ENCODE assay signal across 16 cellular contexts in genomic region chr11:128620306-128621175, GRCh38. TPM values are rescaled to one million over a fixed set of nuclear protein-coding genes. Genes with fewer than 3 reads are reported as not detected.
A peak's percentile ranks its signal among the peaks of the same experiment; 100 is the strongest.
DNase-seq lines count a peak whose midpoint lies in the region; ATAC-seq, FAIRE-seq and TF ChIP-seq lines count a peak whose summit lies in the region.
"Had no signal": no experiment of that assay in that cellular context is flagged by ENCODE, and none has a peak within 500 bp of the region (broad histone marks: within the 10 kb centered on the region; RNA-seq: fewer than 3 reads in every experiment).

No MANE protein-coding gene starts in this region.

- H3K4me1 Mint-ChIP-seq in astrocyte (ENCODE audit: low read depth, unreplicated experiment): peaks cover 19% of the 10 kb centered on the region
- H3K4me1 Mint-ChIP-seq in natural killer cell treated with Interleukin-12 subunit alpha and Interleukin-12 subunit beta and Interleukin-15 and Interleukin-18, amount 100 ng/mL, for 72 hours (ENCODE audit: low read depth in 2 of 2): peaks cover 55 to 64% of the 10 kb centered on the region in 2 donors

- no peaks in the 10 kb centered on the region for H3F3A ChIP-seq in SK-N-SH (replicated peaks; ENCODE audit: insufficient read depth)
- peaks cover 6% of the 10 kb centered on the region; the same call in 1 of the 2 replicates for H3F3A ChIP-seq in GM23248 (ENCODE audit: insufficient read depth)

- H3K9ac ChIP-seq in SK-N-SH (no peak overlapping the region), GM23248 (peak overlapping the region; percentile 28), astrocyte (ENCODE audit: low read length) (no peak overlapping the region)

- TF ChIP-seq RAD21 in SK-N-SH (IDR thresholded peaks at IDR 0.05; ENCODE audit: low read length): no peak

- H3K4me3 ChIP-seq in SK-N-SH (ENCODE audit: low read depth in 2 of 2, low read length in 1 of 2): no peak overlapping the region
- H3K4me3 ChIP-seq in GM23248: no peak overlapping the region
- H3K4me3 ChIP-seq in astrocyte (ENCODE audit: insufficient read depth, low read depth, low read length): no peak overlapping the region
- H3K4me3 ChIP-seq: body of pancreas, suprapubic skin had no signal

- no peak; the same call in 2 of the 3 replicates for ATAC-seq in SK-N-SH treated with all-trans-retinoic acid at 6 μM for 48 hours
- no peak for ATAC-seq in natural killer cell treated with Interleukin-12 subunit alpha and Interleukin-12 subunit beta and Interleukin-15 and Interleukin-18, amount 100 ng/mL, for 72 hours
- no peak for ATAC-seq in GM18519 (IDR thresholded peaks at IDR 0.05; ENCODE audit: low FRiP score, unreplicated experiment)
- ATAC-seq: body of pancreas had no signal

- H2AFZ ChIP-seq in SK-N-SH (ENCODE audit: low read depth) (peak overlapping the region; percentile 49; the same call in 1 of the 2 replicates), GM23248 (0 out of 2 replicates have a peak overlapping the region, but pooled peaks have one; percentile 14), astrocyte (ENCODE audit: low read depth, low read length) (no peak overlapping the region)

- peaks cover 25% of the 10 kb centered on the region for H3K27me3 Mint-ChIP-seq in astrocyte (ENCODE audit: low read depth, unreplicated experiment)
- no peaks in the 10 kb centered on the region for H3K27me3 Mint-ChIP-seq in natural killer cell treated with Interleukin-12 subunit alpha and Interleukin-12 subunit beta and Interleukin-15 and Interleukin-18, amount 100 ng/mL, for 72 hours

- DNase-seq in SK-N-SH (no peak), GM23248 (peak; percentile 35), astrocyte (ENCODE audit: low read depth) (no peak), activated gamma-delta T cell (lab: John Stamatoyannopoulos, UW) (no peak), mesenteric fat pad (ENCODE audit: low spot score) (no peak)
- DNase-seq in natural killer cell treated with Interleukin-12 subunit alpha and Interleukin-12 subunit beta and Interleukin-15 and Interleukin-18, amount 100 ng/mL, for 72 hours (ENCODE audit: low spot score): no peak
- DNase-seq: 8988T, body of pancreas, hippocampal formation, mammary epithelial cell, NCI-H2081, T-helper 9 cell had no signal

- H3K9me3 ChIP-seq in SK-N-SH (no peaks in the 10 kb centered on the region), GM23248 (ENCODE audit: low read depth) (no peaks in the 10 kb centered on the region), astrocyte (ENCODE audit: insufficient read depth, low read depth, low read length) (no peaks in the 10 kb centered on the region)
- H3K9me3 ChIP-seq: body of pancreas, suprapubic skin had no signal

- no peak overlapping the region for H3K4me3 Mint-ChIP-seq in astrocyte (ENCODE audit: unreplicated experiment)
- peak overlapping the region; percentile 16 for H3K4me3 Mint-ChIP-seq in natural killer cell treated with Interleukin-12 subunit alpha and Interleukin-12 subunit beta and Interleukin-15 and Interleukin-18, amount 100 ng/mL, for 72 hours

- no peak for TF ChIP-seq EP300 in SK-N-SH (IDR thresholded peaks at IDR 0.05; ENCODE audit: borderline replicate concordance in 1 of 2, low read depth in 1 of 2, low read length in 1 of 2)

- no peak overlapping the region for H3K27ac ChIP-seq in SK-N-SH (ENCODE audit: low read depth in 2 of 2, low read length in 1 of 2)
- H3K27ac ChIP-seq in GM23248: no peak overlapping the region
- H3K27ac ChIP-seq in astrocyte (ENCODE audit: low read depth, low read length): peak overlapping the region; percentile 4
- H3K27ac ChIP-seq: body of pancreas, suprapubic skin had no signal

- CTCF ChIA-PET in SK-N-SH (lab: Yijun Ruan, JAX): interaction anchor here (0.5 to 3.8 kb wide), 11 partner anchors 8 to 449 kb away, joined by 3 to 17 read pairs (median 6); no protein-coding TSS in a partner anchor

- H3K79me2 ChIP-seq in SK-N-SH (ENCODE audit: insufficient read depth): no peaks in the 10 kb centered on the region
- H3K79me2 ChIP-seq in GM23248 (ENCODE audit: insufficient read depth): no peaks in the 10 kb centered on the region
- no peaks in the 10 kb centered on the region for H3K79me2 ChIP-seq in astrocyte (ENCODE audit: insufficient read depth, low read length)

- peaks cover 4% of the 10 kb centered on the region for H3K36me3 Mint-ChIP-seq in astrocyte (ENCODE audit: low read depth, unreplicated experiment)
- H3K36me3 Mint-ChIP-seq in natural killer cell treated with Interleukin-12 subunit alpha and Interleukin-12 subunit beta and Interleukin-15 and Interleukin-18, amount 100 ng/mL, for 72 hours: no peaks in the 10 kb centered on the region

- POLR2A ChIA-PET in SK-N-SH (lab: Yijun Ruan, JAX): no interaction called here

- in situ Hi-C loops in GM23248 (cut with MboI): no loop called here

- no peaks in the 10 kb centered on the region for H3K9me2 ChIP-seq in SK-N-SH
- H3K9me2 ChIP-seq in GM23248 (ENCODE audit: insufficient read depth): no peaks in the 10 kb centered on the region

- H3K36me3 ChIP-seq in SK-N-SH (replicated peaks in 1 of 2; ENCODE audit: control insufficient read depth in 1 of 2, insufficient read depth in 2 of 2, low read length in 1 of 2) (no peaks in the 10 kb centered on the region), GM23248 (ENCODE audit: low read depth) (no peaks in the 10 kb centered on the region), astrocyte (ENCODE audit: insufficient read depth, low read length) (no peaks in the 10 kb centered on the region)
- H3K36me3 ChIP-seq: suprapubic skin had no signal

- WGBS in SK-N-SH (ENCODE audit: low lambda C conversion rate): 72% methylated on average over 10 of the region's 10 CpGs
- 51 to 60% methylated on average over 10 of the region's 10 CpGs for WGBS in GM23248 (ENCODE audit: low coverage in 1 of 2, low lambda C conversion rate in 2 of 2, missing lambda C conversion rate in 2 of 2), 2 experiments

- H3K4me1 ChIP-seq in SK-N-SH (ENCODE audit: control insufficient read depth in 1 of 2, insufficient read depth in 2 of 2, low read depth in 1 of 2, low read length in 1 of 2) (peaks cover 0 to 31% of the 10 kb centered on the region in 2 experiments; a peak in 2 of 4 replicates), GM23248 (ENCODE audit: insufficient read depth) (peaks cover 23% of the 10 kb centered on the region), astrocyte (ENCODE audit: insufficient read depth, low read length) (peaks cover 6% of the 10 kb centered on the region)

- H3K9me3 Mint-ChIP-seq in astrocyte (ENCODE audit: unreplicated experiment): no peaks in the 10 kb centered on the region
- no peaks in the 10 kb centered on the region for H3K9me3 Mint-ChIP-seq in natural killer cell treated with Interleukin-12 subunit alpha and Interleukin-12 subunit beta and Interleukin-15 and Interleukin-18, amount 100 ng/mL, for 72 hours

- no peak for TF ChIP-seq CTCF in SK-N-SH (IDR thresholded peaks at IDR 0.05)
- TF ChIP-seq CTCF in astrocyte (IDR thresholded peaks at IDR 0.05; ENCODE audit: insufficient read depth, low read depth, low read length): no peak

- H4K20me1 ChIP-seq in SK-N-SH (ENCODE audit: insufficient read depth): no peaks in the 10 kb centered on the region
- no peaks in the 10 kb centered on the region for H4K20me1 ChIP-seq in GM23248 (ENCODE audit: insufficient read depth)
- H4K20me1 ChIP-seq in astrocyte (ENCODE audit: insufficient read depth, low read length): no peaks in the 10 kb centered on the region

- H3K27ac Mint-ChIP-seq in astrocyte (ENCODE audit: unreplicated experiment): no peak overlapping the region
- H3K27ac Mint-ChIP-seq in natural killer cell treated with Interleukin-12 subunit alpha and Interleukin-12 subunit beta and Interleukin-15 and Interleukin-18, amount 100 ng/mL, for 72 hours: peak overlapping the region; percentile 95 to 97

- H3K4me2 ChIP-seq in SK-N-SH (no peak overlapping the region), GM23248 (ENCODE audit: unreplicated experiment) (no peak overlapping the region), astrocyte (ENCODE audit: low read length) (no peak overlapping the region)

- peak; percentile 52 for FAIRE-seq in astrocyte (lab: Jason Lieb, UNC)
- FAIRE-seq: endometrium had no signal

- H3K27me3 ChIP-seq in SK-N-SH (ENCODE audit: insufficient read depth): no peaks in the 10 kb centered on the region
- no peaks in the 10 kb centered on the region for H3K27me3 ChIP-seq in GM23248 (replicated peaks; ENCODE audit: insufficient read depth)
- no peaks in the 10 kb centered on the region for H3K27me3 ChIP-seq in astrocyte (ENCODE audit: insufficient read depth, low read length)
- H3K27me3 ChIP-seq: body of pancreas, suprapubic skin had no signal

TF ChIP-seq in SK-N-SH, 30 proteins besides CTCF, POLR2A, EP300 and RAD21 (continues in another document):
- TF ChIP-seq SMC3 (IDR thresholded peaks at IDR 0.05; ENCODE audit: low read depth, low read length) (no peak), MEF2A (IDR thresholded peaks at IDR 0.05; ENCODE audit: borderline replicate concordance, low read depth) (no peak), EZH2phosphoT487 (IDR thresholded peaks at IDR 0.05; ENCODE audit: borderline replicate concordance, low read depth) (no peak), YY1 (IDR thresholded peaks at IDR 0.05; ENCODE audit: low read depth) (no peak), TCF12 (IDR thresholded peaks at IDR 0.05) (no peak), NFIC (IDR thresholded peaks at IDR 0.05; ENCODE audit: borderline replicate concordance) (no peak), ELF1 (IDR thresholded peaks at IDR 0.05) (no peak), FOSL2 (IDR thresholded peaks at IDR 0.05; ENCODE audit: borderline replicate concordance, low read depth) (no peak)

TF ChIP-seq in SK-N-SH treated with all-trans-retinoic acid at 6 μM for 48 hours, 23 proteins besides CTCF, POLR2A, EP300 and RAD21 (continues in another document):
- TF ChIP-seq ZC3H10 (CRISPR knock-in tag; IDR thresholded peaks at IDR 0.05): no peak
- TF ChIP-seq ARNTL (CRISPR knock-in tag; IDR thresholded peaks at IDR 0.05; ENCODE audit: borderline replicate concordance, low read depth): no peak
- no peak for TF ChIP-seq ZFP3 (CRISPR knock-in tag; IDR thresholded peaks at IDR 0.05)
- TF ChIP-seq GLIS3 (CRISPR knock-in tag; IDR thresholded peaks at IDR 0.05): no peak
- TF ChIP-seq ESRRG (CRISPR knock-in tag; IDR thresholded peaks at IDR 0.05): no peak

RNA-seq across cellular contexts. Expression of gene ETS1, which starts 33.2 kb away (rescaled TPM):
- polyA plus RNA-seq in SK-N-SH (2012; rRNA removed) (14.5 and 17.4 TPM in 2 replicates), GM23248 (2016; fragmentation: Nextera tagmentation; extraction: Ambion mirVana) (18.4 and 19.9 TPM in 2 replicates)
- 14.8 and 15.5 TPM in 2 replicates for polyA plus RNA-seq in SK-N-SH (2012; cell fraction: cytosol; rRNA removed)
- 11.9 and 17.6 TPM in 2 replicates for polyA plus RNA-seq in SK-N-SH (2012; cell fraction: nucleus; rRNA removed)
- total RNA-seq in GM23248 (2014; rRNA removed; shearing (Covaris generic)): 58.6 and 61.0 TPM in 2 replicates
- total RNA-seq in astrocyte (87.7 and 107 TPM in 2 replicates), mesenteric fat pad (154 TPM)
- total RNA-seq in natural killer cell treated with Interleukin-12 subunit alpha and Interleukin-12 subunit beta and Interleukin-15 and Interleukin-18, amount 100 ng/mL, for 72 hours: 100 to 1,000 TPM; 521 to 738 TPM
